8 cellular contexts compared by ENCODE assay signal in the genomic region with DNA sequence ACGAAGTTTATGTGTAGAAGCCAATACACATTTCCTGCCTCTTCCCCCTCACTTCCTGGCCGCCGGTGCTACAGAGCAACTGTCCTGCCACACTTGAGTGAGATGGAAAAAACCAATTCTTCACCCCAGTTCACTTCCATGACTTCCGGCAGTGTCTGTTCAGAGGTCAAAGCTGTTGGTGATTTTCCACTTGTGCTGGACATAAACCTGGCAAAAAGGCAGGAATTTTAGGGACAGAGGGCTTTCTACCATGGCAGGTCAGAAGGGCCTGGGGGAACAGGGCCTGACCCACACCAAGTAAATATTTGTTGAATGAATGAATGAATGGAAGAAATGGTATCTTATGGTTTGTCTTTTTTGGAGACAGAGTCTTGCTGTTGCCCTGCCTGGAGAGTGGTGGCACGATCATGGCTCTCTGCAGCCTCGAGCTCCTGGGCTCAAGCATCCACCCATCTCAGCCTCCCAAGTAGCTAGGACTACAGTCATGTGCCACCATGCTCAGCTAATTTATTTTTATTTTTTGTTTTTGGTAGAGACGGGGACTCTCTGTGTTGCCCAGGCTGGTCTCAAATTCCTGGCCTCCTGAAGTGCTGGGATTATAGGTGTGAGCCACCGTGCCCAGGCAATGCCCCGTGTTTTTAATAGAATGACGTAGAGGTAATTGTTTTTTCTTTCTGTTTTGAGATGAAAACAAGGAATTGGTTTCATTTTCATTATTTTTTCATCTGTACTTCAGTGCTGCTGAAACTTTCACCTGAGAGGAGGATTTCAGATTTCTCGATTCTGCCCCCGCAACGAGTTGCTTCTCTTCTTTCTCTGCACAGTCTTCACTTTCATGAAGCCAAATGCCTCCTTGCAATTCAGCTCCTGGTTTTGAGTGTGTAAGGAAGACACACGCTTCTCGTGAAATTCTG. TPM values are rescaled to one million over a fixed set of nuclear protein-coding genes. Genes with fewer than 3 reads are reported as not detected.
DNase-seq lines count a peak whose midpoint lies in the region; ATAC-seq and TF ChIP-seq lines count a peak whose summit lies in the region.

No MANE protein-coding gene starts in this region.

- H3K36me3 ChIP-seq in CD8-positive, alpha-beta memory T cell (ENCODE audit: insufficient read depth, low read length): no peaks in the 10 kb centered on the region
- H3K36me3 ChIP-seq in osteoblast (ENCODE audit: insufficient read depth, low read length): no peaks in the 10 kb centered on the region

- H3K4me3 ChIP-seq in CD8-positive, alpha-beta memory T cell (ENCODE audit: low read length): peak overlapping the region; percentile 62
- H3K4me3 ChIP-seq in osteoblast (ENCODE audit: insufficient read depth, low read length): no peak overlapping the region

- H3K9me3 ChIP-seq in CD8-positive, alpha-beta memory T cell (ENCODE audit: low read length): no peaks in the 10 kb centered on the region
- no peaks in the 10 kb centered on the region for H3K9me3 ChIP-seq in osteoblast (ENCODE audit: low read depth, low read length)

- no peaks in the 10 kb centered on the region for H4K20me1 ChIP-seq in osteoblast (ENCODE audit: insufficient read depth, low read length)

- DNase-seq in CD8-positive, alpha-beta memory T cell: peak; percentile 27 to 71 (median 65)
- peak; percentile 58 for DNase-seq in KBM-7
- peak; percentile 69 for DNase-seq in activated naive CD4-positive, alpha-beta T cell treated with anti-CD3 and anti-CD28 coated beads, Interleukin-2, amount 10 ng/mL, durations not matched to agents 7 days and 5 days
- no peak for DNase-seq in osteoblast (ENCODE audit: insufficient read length, low spot score, missing footprints)
- DNase-seq in ureter (ENCODE audit: low spot score): no peak
- DNase-seq in HEK293T (ENCODE audit: extremely low spot score): no peak
- no peak for DNase-seq in COR-L47 (lab: John Stamatoyannopoulos, UW)

- H3K27ac ChIP-seq in CD8-positive, alpha-beta memory T cell (ENCODE audit: low read depth, low read length): peak overlapping the region; percentile 83
- H3K27ac ChIP-seq in osteoblast (ENCODE audit: low read depth, low read length): no peak overlapping the region

- H3K4me2 ChIP-seq in osteoblast (ENCODE audit: insufficient read depth, low read length): no peak overlapping the region

- no peaks in the 10 kb centered on the region for H3K27me3 ChIP-seq in CD8-positive, alpha-beta memory T cell (ENCODE audit: insufficient read depth, low read length, poor library complexity, severe bottlenecking)
- H3K27me3 ChIP-seq in osteoblast (ENCODE audit: insufficient read depth, low read length): peaks cover 5% of the 10 kb centered on the region

- H3K27ac Mint-ChIP-seq in CD8-positive, alpha-beta memory T cell: peak overlapping the region; percentile 86 to 98 (median 97)
- peak overlapping the region; percentile 100 for H3K27ac Mint-ChIP-seq in activated naive CD4-positive, alpha-beta T cell treated with anti-CD3 and anti-CD28 coated beads, Interleukin-2, amount 10 ng/mL, durations not matched to agents 7 days and 5 days

- POLR2A ChIA-PET in CD8-positive, alpha-beta memory T cell (lab: Charles Lee): interaction anchor here (0.5 to 3.9 kb wide), 12 partner anchors 48 to 429 kb away, joined by 3 to 30 read pairs (median 4); a partner anchor contains a TSS
- POLR2A ChIA-PET in HEK293T (lab: Yijun Ruan, JAX): no interaction called here

- CTCF ChIA-PET in CD8-positive, alpha-beta memory T cell (lab: Charles Lee): interaction anchor here (0.7 to 6.3 kb wide), 17 partner anchors 14 to 186 kb away, joined by 3 to 144 read pairs (median 7); a partner anchor contains a TSS
- CTCF ChIA-PET in activated naive CD4-positive, alpha-beta T cell treated with anti-CD3 and anti-CD28 coated beads, Interleukin-2, amount 10 ng/mL, durations not matched to agents 7 days and 5 days (lab: Charles Lee): interaction anchor here (0.7 to 8.0 kb wide), 14 partner anchors 13 to 351 kb away, joined by 3 to 253 read pairs (median 16); a partner anchor contains a TSS
- CTCF ChIA-PET in HEK293T (lab: Yijun Ruan, JAX): interaction anchor here (0.6 kb wide), 1 partner anchor 102 kb away, joined by 6 read pairs; no protein-coding TSS in a partner anchor

- H3K79me2 ChIP-seq in osteoblast (ENCODE audit: insufficient read depth, low read length): no peaks in the 10 kb centered on the region

- H3K4me1 Mint-ChIP-seq in CD8-positive, alpha-beta memory T cell: peaks cover 71 to 80% (median 78%) of the 10 kb centered on the region in 3 donors
- peaks cover 74% of the 10 kb centered on the region for H3K4me1 Mint-ChIP-seq in activated naive CD4-positive, alpha-beta T cell treated with anti-CD3 and anti-CD28 coated beads, Interleukin-2, amount 10 ng/mL, durations not matched to agents 7 days and 5 days

- in situ Hi-C loops in KBM-7 (cut with MboI; ENCODE audit: low pct_unique_long_range_greater_than_20kb, low sequenced_read_pairs): no loop called here

- H2AFZ ChIP-seq in osteoblast (ENCODE audit: low read length): peak overlapping the region; percentile 37

- peak overlapping the region; percentile 60 to 92 (median 83) for H3K4me3 Mint-ChIP-seq in CD8-positive, alpha-beta memory T cell
- peak overlapping the region; percentile 65 for H3K4me3 Mint-ChIP-seq in activated naive CD4-positive, alpha-beta T cell treated with anti-CD3 and anti-CD28 coated beads, Interleukin-2, amount 10 ng/mL, durations not matched to agents 7 days and 5 days

- H3K4me1 ChIP-seq in CD8-positive, alpha-beta memory T cell (ENCODE audit: insufficient read depth, low read length): peaks cover 75% of the 10 kb centered on the region
- no peaks in the 10 kb centered on the region for H3K4me1 ChIP-seq in osteoblast (ENCODE audit: insufficient read depth, low read length)

- no peaks in the 10 kb centered on the region for H3K27me3 Mint-ChIP-seq in CD8-positive, alpha-beta memory T cell
- no peaks in the 10 kb centered on the region for H3K27me3 Mint-ChIP-seq in activated naive CD4-positive, alpha-beta T cell treated with anti-CD3 and anti-CD28 coated beads, Interleukin-2, amount 10 ng/mL, durations not matched to agents 7 days and 5 days

- H3K9me3 Mint-ChIP-seq in CD8-positive, alpha-beta memory T cell: no peaks in the 10 kb centered on the region
- H3K9me3 Mint-ChIP-seq in activated naive CD4-positive, alpha-beta T cell treated with anti-CD3 and anti-CD28 coated beads, Interleukin-2, amount 10 ng/mL, durations not matched to agents 7 days and 5 days: no peaks in the 10 kb centered on the region

- H3K36me3 Mint-ChIP-seq in CD8-positive, alpha-beta memory T cell: peaks cover 0 to 7% (median 0%) of the 10 kb centered on the region in 3 donors
- no peaks in the 10 kb centered on the region for H3K36me3 Mint-ChIP-seq in activated naive CD4-positive, alpha-beta T cell treated with anti-CD3 and anti-CD28 coated beads, Interleukin-2, amount 10 ng/mL, durations not matched to agents 7 days and 5 days

- no peak for ATAC-seq in GM18520 (IDR thresholded peaks at IDR 0.05; ENCODE audit: unreplicated experiment)

- TF ChIP-seq CTCF in osteoblast (IDR thresholded peaks at IDR 0.05; ENCODE audit: extremely low read depth, low read depth, low read length): no peak

TF ChIP-seq in HEK293T, 16 proteins besides CTCF, POLR2A, EP300 and RAD21:
- no peak for TF ChIP-seq FOXA1 (IDR thresholded peaks at IDR 0.05)
- TF ChIP-seq L3MBTL2 (conservative IDR thresholded peaks at IDR 0.05): no peak
- no peak for TF ChIP-seq ZNF384 (IDR thresholded peaks at IDR 0.05)
- no peak for TF ChIP-seq SP1 (IDR thresholded peaks at IDR 0.05)
- TF ChIP-seq ARNT (IDR thresholded peaks at IDR 0.05): no peak
- TF ChIP-seq HDGF (IDR thresholded peaks at IDR 0.05; ENCODE audit: borderline replicate concordance): no peak
- no peak for TF ChIP-seq SUZ12 (IDR thresholded peaks at IDR 0.05)

RNA-seq across cellular contexts. Expression of a gene that starts 48.0 kb away (rescaled TPM):
- 10 to 100 TPM; 82.9 to 83.2 TPM for total RNA-seq in CD8-positive, alpha-beta memory T cell
- 68.6 TPM for polyA plus RNA-seq in CD8-positive, alpha-beta memory T cell
- total RNA-seq in osteoblast (47.7 and 48.1 TPM in 2 replicates), ureter (14.1 TPM)

Comparison
In these comparisons a context has a peak if more than half of its experiments do, and no peak if none do; other contexts are left out.
1. DNase-seq: peak in CD8-positive, alpha-beta memory T cell (5 of 5), KBM-7 (single experiment) and activated naive CD4-positive, alpha-beta T cell treated with anti-CD3 and anti-CD28 coated beads, Interleukin-2, amount 10 ng/mL, durations not matched to agents 7 days and 5 days (single experiment); none in osteoblast (single experiment), ureter (single experiment), HEK293T (single experiment) and COR-L47 (single experiment).